Comparison of ENCODE assay signal across 8 cellular contexts in the genomic region with DNA sequence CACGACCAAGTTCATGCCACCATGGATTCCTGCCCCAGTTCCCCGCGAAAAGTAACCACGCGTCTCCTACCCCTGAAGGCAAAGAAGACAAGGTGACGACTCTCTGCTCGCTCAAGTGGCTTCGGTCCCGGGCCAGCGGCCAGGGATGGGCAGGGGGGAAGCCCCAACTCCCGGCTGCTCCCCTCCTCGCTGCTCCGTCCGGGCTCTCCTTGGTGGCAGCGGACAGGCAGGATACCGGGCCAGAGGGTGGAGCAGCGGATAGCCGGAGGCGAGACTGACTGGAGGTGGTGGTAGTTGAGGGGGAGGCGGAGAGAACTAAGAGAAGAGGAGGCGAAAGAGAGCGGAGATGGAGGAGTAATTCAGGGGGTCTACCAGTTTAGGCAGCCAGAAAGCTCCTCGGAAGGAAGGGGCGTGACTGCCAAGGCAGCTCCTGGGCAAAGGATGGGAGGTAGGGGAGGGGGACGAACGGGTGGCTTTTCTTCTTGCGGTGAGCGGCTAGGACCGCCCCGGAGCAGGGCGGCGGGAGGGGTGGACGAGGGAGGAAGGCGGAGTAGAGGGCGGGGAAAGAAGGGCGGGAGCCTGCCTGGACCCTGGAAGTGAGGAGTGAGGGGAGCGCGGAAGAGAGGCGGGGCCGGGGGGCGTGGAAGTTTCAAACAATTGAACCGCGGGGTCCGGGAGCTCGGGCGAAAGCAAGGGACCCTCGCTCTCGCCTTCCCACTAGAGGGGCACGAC. TPM values are rescaled to one million over a fixed set of nuclear protein-coding genes. Genes with fewer than 3 reads are reported as not detected.
DNase-seq lines count a peak whose midpoint lies in the region; ATAC-seq and TF ChIP-seq lines count a peak whose summit lies in the region.

A gene with protein sequence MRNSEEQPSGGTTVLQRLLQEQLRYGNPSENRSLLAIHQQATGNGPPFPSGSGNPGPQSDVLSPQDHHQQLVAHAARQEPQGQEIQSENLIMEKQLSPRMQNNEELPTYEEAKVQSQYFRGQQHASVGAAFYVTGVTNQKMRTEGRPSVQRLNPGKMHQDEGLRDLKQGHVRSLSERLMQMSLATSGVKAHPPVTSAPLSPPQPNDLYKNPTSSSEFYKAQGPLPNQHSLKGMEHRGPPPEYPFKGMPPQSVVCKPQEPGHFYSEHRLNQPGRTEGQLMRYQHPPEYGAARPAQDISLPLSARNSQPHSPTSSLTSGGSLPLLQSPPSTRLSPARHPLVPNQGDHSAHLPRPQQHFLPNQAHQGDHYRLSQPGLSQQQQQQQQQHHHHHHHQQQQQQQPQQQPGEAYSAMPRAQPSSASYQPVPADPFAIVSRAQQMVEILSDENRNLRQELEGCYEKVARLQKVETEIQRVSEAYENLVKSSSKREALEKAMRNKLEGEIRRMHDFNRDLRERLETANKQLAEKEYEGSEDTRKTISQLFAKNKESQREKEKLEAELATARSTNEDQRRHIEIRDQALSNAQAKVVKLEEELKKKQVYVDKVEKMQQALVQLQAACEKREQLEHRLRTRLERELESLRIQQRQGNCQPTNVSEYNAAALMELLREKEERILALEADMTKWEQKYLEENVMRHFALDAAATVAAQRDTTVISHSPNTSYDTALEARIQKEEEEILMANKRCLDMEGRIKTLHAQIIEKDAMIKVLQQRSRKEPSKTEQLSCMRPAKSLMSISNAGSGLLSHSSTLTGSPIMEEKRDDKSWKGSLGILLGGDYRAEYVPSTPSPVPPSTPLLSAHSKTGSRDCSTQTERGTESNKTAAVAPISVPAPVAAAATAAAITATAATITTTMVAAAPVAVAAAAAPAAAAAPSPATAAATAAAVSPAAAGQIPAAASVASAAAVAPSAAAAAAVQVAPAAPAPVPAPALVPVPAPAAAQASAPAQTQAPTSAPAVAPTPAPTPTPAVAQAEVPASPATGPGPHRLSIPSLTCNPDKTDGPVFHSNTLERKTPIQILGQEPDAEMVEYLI (minus strand): TSS at position 450 of the 732 bp plus-strand sequence. CDS start 17,705 bp downstream, outside the sequence.

- no peaks in the 10 kb centered on the region for H3K9me3 ChIP-seq in mononuclear cell (ENCODE audit: low read depth, low read length)

- ATAC-seq in GM19025 (IDR thresholded peaks at IDR 0.05; ENCODE audit: low read depth, unreplicated experiment) (peak; percentile 45), HG03342 (IDR thresholded peaks at IDR 0.05; ENCODE audit: unreplicated experiment) (peak; percentile 45)

- H3K27me3 ChIP-seq in mononuclear cell (ENCODE audit: insufficient read depth, low read length), result no peaks in the 10 kb centered on the region

- peak; percentile 50 for DNase-seq in AG08395 (ENCODE audit: low spot score)
- DNase-seq in NCI-H774 (lab: John Stamatoyannopoulos, UW), result peak; percentile 78
- peak; percentile 25 for DNase-seq in activated T-cell treated with anti-CD3 and anti-CD28 coated beads for 1 hour (ENCODE audit: low read depth)
- no peak for DNase-seq in epithelial cell of proximal tubule (ENCODE audit: low read depth)
- peak; percentile 20 to 34 for DNase-seq in stimulated activated CD8-positive, alpha-beta memory T cell treated with anti-CD3 and anti-CD28 coated beads, Interleukin-4, amount 100 ng/mL, for 1 hour (ENCODE audit: low read depth in 2 of 2, low spot score in 1 of 2)

- H3K4me1 ChIP-seq in mononuclear cell (ENCODE audit: insufficient read depth, low read length), result peaks cover 4% of the 10 kb centered on the region

- H3K4me3 ChIP-seq in epithelial cell of proximal tubule (ENCODE audit: low read depth, low read length) (peak within 1 kb of the TSS; percentile 73), mononuclear cell (ENCODE audit: low read length) (peak within 1 kb of the TSS; percentile 58)

- no peak for TF ChIP-seq CTCF in epithelial cell of proximal tubule (conservative IDR thresholded peaks at IDR 0.05; ENCODE audit: low read depth, low read length)

RNA-seq across cellular contexts. Expression of the gene that starts here (rescaled TPM):
- 10.9 and 13.7 TPM in 2 replicates for total RNA-seq in epithelial cell of proximal tubule
- total RNA-seq in mononuclear cell, result 0.52 TPM
